8 cellular contexts compared by ENCODE assay signal in genomic region chr20:63574156-63574828, GRCh38. TPM values are rescaled to one million over a fixed set of nuclear protein-coding genes. Genes with fewer than 3 reads are reported as not detected.
DNase-seq lines count a peak whose midpoint lies in the region; ATAC-seq and TF ChIP-seq lines count a peak whose summit lies in the region.

A gene with protein sequence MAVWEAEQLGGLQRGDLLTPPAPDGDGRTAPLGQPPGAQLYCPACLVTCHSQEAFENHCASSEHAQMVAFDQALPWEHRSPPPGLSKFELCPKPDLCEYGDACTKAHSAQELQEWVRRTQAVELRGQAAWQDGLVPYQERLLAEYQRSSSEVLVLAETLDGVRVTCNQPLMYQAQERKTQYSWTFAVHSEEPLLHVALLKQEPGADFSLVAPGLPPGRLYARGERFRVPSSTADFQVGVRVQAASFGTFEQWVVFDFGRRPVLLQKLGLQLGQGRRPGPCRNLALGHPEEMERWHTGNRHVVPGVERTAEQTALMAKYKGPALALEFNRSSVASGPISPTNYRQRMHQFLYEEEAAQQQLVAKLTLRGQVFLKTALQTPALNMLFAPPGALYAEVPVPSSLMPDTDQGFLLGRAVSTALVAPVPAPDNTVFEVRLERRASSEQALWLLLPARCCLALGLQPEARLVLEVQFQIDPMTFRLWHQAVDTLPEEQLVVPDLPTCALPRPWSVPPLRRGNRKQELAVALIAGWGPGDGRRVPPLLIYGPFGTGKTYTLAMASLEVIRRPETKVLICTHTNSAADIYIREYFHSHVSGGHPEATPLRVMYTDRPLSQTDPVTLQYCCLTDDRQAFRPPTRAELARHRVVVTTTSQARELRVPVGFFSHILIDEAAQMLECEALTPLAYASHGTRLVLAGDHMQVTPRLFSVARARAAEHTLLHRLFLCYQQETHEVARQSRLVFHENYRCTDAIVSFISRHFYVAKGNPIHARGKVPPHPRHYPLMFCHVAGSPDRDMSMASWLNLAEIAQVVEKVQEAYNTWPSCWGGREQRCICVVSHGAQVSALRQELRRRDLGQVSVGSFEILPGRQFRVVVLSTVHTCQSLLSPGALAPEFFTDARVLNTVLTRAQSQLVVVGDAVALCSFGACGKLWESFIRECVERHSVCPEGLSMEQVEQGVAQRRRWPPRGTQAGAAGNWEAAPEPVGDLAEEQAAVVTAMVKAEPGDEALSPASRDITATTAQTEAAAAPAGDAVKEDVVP (N-terminal part only) (minus strand): TSS chr20:63574239. CDS start chr20:63572385, 1,854 bp downstream.

- peaks cover 1% of the 10 kb centered on the region for H3K36me3 Mint-ChIP-seq in T-helper 1 cell treated with Interleukin-12 subunit alpha and Interleukin-12 subunit beta and Interleukin-4 antibody, amounts not matched to agents 30 μg/mL and 1 μg/mL, for 36 hours (ENCODE audit: low read depth)

- peak within 1 kb of the TSS; percentile 88 for H3K27ac Mint-ChIP-seq in T-helper 1 cell treated with Interleukin-12 subunit alpha and Interleukin-12 subunit beta and Interleukin-4 antibody, amounts not matched to agents 30 μg/mL and 1 μg/mL, for 36 hours

- intact Hi-C loops in sciatic nerve (cut with DNase I) = no loop called here

- peaks cover 17% of the 10 kb centered on the region for H3K27me3 Mint-ChIP-seq in T-helper 1 cell treated with Interleukin-12 subunit alpha and Interleukin-12 subunit beta and Interleukin-4 antibody, amounts not matched to agents 30 μg/mL and 1 μg/mL, for 36 hours (ENCODE audit: low read depth)

- peak within 1 kb of the TSS; percentile 88 for H3K4me3 Mint-ChIP-seq in T-helper 1 cell treated with Interleukin-12 subunit alpha and Interleukin-12 subunit beta and Interleukin-4 antibody, amounts not matched to agents 30 μg/mL and 1 μg/mL, for 36 hours

- peak; percentile 85 for ATAC-seq in sciatic nerve
- no peak for ATAC-seq in HG03097 (IDR thresholded peaks at IDR 0.05; ENCODE audit: low FRiP score, unreplicated experiment)

- DNase-seq in NK-92 treated with Interleukin-12 subunit alpha and Interleukin-12 subunit beta, amount 100 ng/mL, for 24 hours (lab: John Stamatoyannopoulos, UW) = peak; percentile 63
- DNase-seq in NK-92 (lab: John Stamatoyannopoulos, UW; ENCODE audit: unreplicated experiment) (no peak), M059J (ENCODE audit: low read depth) (peak; percentile 78), astrocyte of the cerebellum (ENCODE audit: low read depth) (no peak), hypothalamus (lab: John Stamatoyannopoulos, UW) (peak in 32 of 51 donors; percentile 4 to 65 (median 24)), sciatic nerve (ENCODE audit: low spot score) (peak; percentile 84)

- in situ Hi-C loops in astrocyte of the cerebellum (cut with HindIII; ENCODE audit: low sequenced_read_pairs) = no loop called here

- peaks cover 5% of the 10 kb centered on the region for H3K4me1 Mint-ChIP-seq in T-helper 1 cell treated with Interleukin-12 subunit alpha and Interleukin-12 subunit beta and Interleukin-4 antibody, amounts not matched to agents 30 μg/mL and 1 μg/mL, for 36 hours (ENCODE audit: low read depth)

- peak within 1 kb of the TSS; percentile 70 for H3K4me3 ChIP-seq in astrocyte of the cerebellum (ENCODE audit: low read depth, low read length)

- H3K9me3 Mint-ChIP-seq in T-helper 1 cell treated with Interleukin-12 subunit alpha and Interleukin-12 subunit beta and Interleukin-4 antibody, amounts not matched to agents 30 μg/mL and 1 μg/mL, for 36 hours = no peaks in the 10 kb centered on the region

- no peak for TF ChIP-seq CTCF in astrocyte of the cerebellum (IDR thresholded peaks at IDR 0.05; ENCODE audit: low read depth, low read length, missing control alignments)

RNA-seq across cellular contexts. Expression of the gene that starts here (rescaled TPM):
- 88.7 and 205 TPM in 2 replicates for total RNA-seq in M059J (2014; rRNA removed; shearing (Covaris generic))
- 21.4 TPM for total RNA-seq in sciatic nerve

Comparison
In these comparisons a context has a peak if more than half of its experiments do, and no peak if none do; other contexts are left out.
1. DNase-seq: peak in NK-92 treated with Interleukin-12 subunit alpha and Interleukin-12 subunit beta, amount 100 ng/mL, for 24 hours (single experiment), M059J (single experiment), hypothalamus (32 of 51) and sciatic nerve (single experiment); none in NK-92 (single experiment) and astrocyte of the cerebellum (single experiment).